23 cellular contexts compared by ENCODE assay signal in genomic region chr10:14403846-14404623, GRCh38.
A peak's percentile ranks its signal among the peaks of the same experiment; 100 is the strongest.
DNase-seq lines count a peak whose midpoint lies in the region; ATAC-seq and TF ChIP-seq lines count a peak whose summit lies in the region.
"Had no signal": no experiment of that assay in that cellular context is flagged by ENCODE, and none has a peak within 500 bp of the region (broad histone marks: within the 10 kb centered on the region; RNA-seq: fewer than 3 reads in every experiment).

No MANE protein-coding gene starts in this region.

- H3K36me3 ChIP-seq in ACC112 (ENCODE audit: insufficient read depth, low read length) (no peaks in the 10 kb centered on the region), osteoblast (ENCODE audit: insufficient read depth, low read length) (no peaks in the 10 kb centered on the region)
- H3K36me3 ChIP-seq: left lung had no signal

- H4K20me1 ChIP-seq in osteoblast (ENCODE audit: insufficient read depth, low read length), result no peaks in the 10 kb centered on the region

- H3K4me2 ChIP-seq in osteoblast (ENCODE audit: insufficient read depth, low read length), result no peak overlapping the region

- TF ChIP-seq CTCF in osteoblast (IDR thresholded peaks at IDR 0.05; ENCODE audit: extremely low read depth, low read depth, low read length), result no peak

- H2AFZ ChIP-seq in ACC112 (ENCODE audit: low read length, unreplicated experiment), result no peak overlapping the region
- no peak overlapping the region for H2AFZ ChIP-seq in osteoblast (ENCODE audit: low read length)
- H2AFZ ChIP-seq: GM23248 had no signal

- H3K4me3 ChIP-seq in ACC112 (ENCODE audit: low read depth, low read length), result no peak overlapping the region
- no peak overlapping the region for H3K4me3 ChIP-seq in osteoblast (ENCODE audit: insufficient read depth, low read length)
- H3K4me3 ChIP-seq: A549, GM23248, left lung had no signal

- ATAC-seq in GM18907 (IDR thresholded peaks at IDR 0.05; ENCODE audit: unreplicated experiment) (no peak), HG03520 (IDR thresholded peaks at IDR 0.05; ENCODE audit: unreplicated experiment) (no peak)

- H3K4me1 ChIP-seq in ACC112 (ENCODE audit: control insufficient read depth, insufficient read depth, low read length, unreplicated experiment), result peaks cover 17% of the 10 kb centered on the region
- peaks cover 27% of the 10 kb centered on the region for H3K4me1 ChIP-seq in osteoblast (ENCODE audit: insufficient read depth, low read length)
- H3K4me1 ChIP-seq: A549, left lung had no signal

- no peaks in the 10 kb centered on the region for H3K9me3 ChIP-seq in osteoblast (ENCODE audit: low read depth, low read length)
- H3K9me3 ChIP-seq: A549, left lung had no signal

- H3K27ac ChIP-seq in ACC112 (ENCODE audit: low read depth, low read length), result peak overlapping the region; percentile 89
- peak overlapping the region; percentile 96 for H3K27ac ChIP-seq in osteoblast (ENCODE audit: low read depth, low read length)
- H3K27ac ChIP-seq: A549, C4-2B, GM23248, left lung had no signal

- H3K79me2 ChIP-seq in ACC112 (ENCODE audit: control insufficient read depth, insufficient read depth, low read length, unreplicated experiment), result no peaks in the 10 kb centered on the region
- H3K79me2 ChIP-seq in osteoblast (ENCODE audit: insufficient read depth, low read length), result no peaks in the 10 kb centered on the region

- H3K27me3 ChIP-seq in ACC112 (ENCODE audit: insufficient read depth, low read length) (0 out of 2 replicates have a peak, but pooled peaks cover 3% of the 10 kb centered on the region), osteoblast (ENCODE audit: insufficient read depth, low read length) (no peaks in the 10 kb centered on the region)

- DNase-seq in NCI-H69 (lab: John Stamatoyannopoulos, UW) (peak; percentile 12), cerebellum (ENCODE audit: low spot score) (peak; percentile 23), osteoblast (ENCODE audit: insufficient read length, low spot score, missing footprints) (no peak), NCI-H1417 treated with DMSO at 0.1 percent for 48 hours (lab: John Stamatoyannopoulos, UW) (no peak), NCI-H2196 treated with DMSO at 0.1 percent for 48 hours (lab: John Stamatoyannopoulos, UW; ENCODE audit: unreplicated experiment) (no peak)
- DNase-seq: activated CD4-positive, alpha-beta T cell treated with anti-CD3 and anti-CD28 coated beads for 1 hour; activated naive CD4-positive, alpha-beta T cell treated with anti-CD3 and anti-CD28 coated beads, Interleukin-2, amount 50 U/mL, for 16 hours; activated T-cell treated with anti-CD3 and anti-CD28 coated beads, Interleukin-2, amount 50 U/mL, for 48 hours; aorta; endodermal cell; head of caudate nucleus; Karpas-422; left lung; midbrain; NCI-H2081; RPMI8226; stimulated activated CD8-positive, alpha-beta memory T cell treated with anti-CD3 and anti-CD28 coated beads, Interleukin-4, amount 100 ng/mL, for 48 hours had no signal

Comparison
In these comparisons a context has a peak if more than half of its experiments do, and no peak if none do; other contexts are left out.
1. DNase-seq: peak in NCI-H69 (single experiment) and cerebellum (single experiment); none in osteoblast (single experiment), NCI-H1417 treated with DMSO at 0.1 percent for 48 hours (single experiment) and NCI-H2196 treated with DMSO at 0.1 percent for 48 hours (single experiment).